Comparison of ENCODE assay signal across 26 cellular contexts in the genomic region with DNA sequence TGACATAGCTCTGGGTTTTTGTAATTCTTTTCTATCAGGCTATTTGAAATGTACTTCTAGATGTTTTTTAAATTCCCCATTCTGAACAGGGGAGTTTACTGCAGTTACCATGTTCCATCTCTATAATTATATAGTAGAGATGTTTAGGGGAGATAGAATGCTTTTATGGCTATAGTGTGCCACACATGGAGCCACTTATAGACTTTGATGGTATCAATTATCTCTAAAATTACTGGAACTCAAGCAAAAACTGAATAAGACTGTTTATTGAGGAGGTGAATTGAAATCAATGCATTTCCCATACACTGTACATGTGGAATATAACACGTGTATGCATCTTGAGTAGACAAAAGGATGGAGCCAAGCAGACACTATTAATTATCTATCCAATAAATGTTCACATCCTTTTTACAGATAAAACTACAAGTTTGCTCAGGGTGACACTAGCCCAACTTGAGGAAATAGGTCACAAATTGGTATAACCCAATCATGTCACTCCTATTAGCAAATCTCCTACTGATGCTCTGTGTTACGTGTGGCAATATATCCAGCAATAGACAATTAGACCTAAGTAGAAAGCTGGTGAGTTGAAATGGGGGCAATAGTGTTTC.
"Had no signal": no experiment of that assay in that cellular context is flagged by ENCODE, and none has a peak within 500 bp of the region (broad histone marks: within the 10 kb centered on the region; RNA-seq: fewer than 3 reads in every experiment).

No MANE protein-coding gene starts in this region.

- FAIRE-seq: endothelial cell of umbilical vein, islet of Langerhans had no signal

- H3K27me3 ChIP-seq: esophagus muscularis mucosa, foreskin keratinocyte, heart right ventricle, left lung, neural progenitor cell, sigmoid colon, testis, tibial artery had no signal

- H3K4me2 ChIP-seq: neural progenitor cell had no signal

- H3K4me3 ChIP-seq: coronary artery, esophagus muscularis mucosa, heart right ventricle, left lung, mucosa of descending colon, neural progenitor cell, sigmoid colon, testis, tibial artery had no signal

- H2AFZ ChIP-seq: neural progenitor cell, parathyroid adenoma had no signal

- H3K9ac ChIP-seq: neural progenitor cell, parathyroid adenoma had no signal

- ATAC-seq: foreskin keratinocyte; heart right ventricle; left cardiac atrium; left lung; mucosa of descending colon; natural killer cell treated with Interleukin-12 subunit alpha and Interleukin-12 subunit beta and Interleukin-15 and Interleukin-18, amount 100 ng/mL, for 72 hours; stimulated activated effector memory CD8-positive, alpha-beta T cell treated with anti-CD3 and anti-CD28 coated beads, Interleukin-12 subunit alpha, Interleukin-12 subunit beta, amount 100 ng/mL, for 72 hours; stimulated activated naive CD8-positive, alpha-beta T cell treated with anti-CD3 and anti-CD28 coated beads, Interleukin-15, Interleukin-2, amounts not matched to agents 100 U/mL and 50 U/mL, for 24 hours had no signal

- H3K4me1 ChIP-seq: esophagus muscularis mucosa, foreskin keratinocyte, heart right ventricle, left lung, neural progenitor cell, parathyroid adenoma, sigmoid colon, testis had no signal

- DNase-seq: dermis blood vessel endothelial cell; effector memory CD4-positive, alpha-beta T cell; foreskin keratinocyte; glutamatergic neuron; heart right ventricle; hippocampal formation; left cardiac atrium; left lung; mesenchymal stem cell; mucosa of descending colon; naive B cell; sigmoid colon; stimulated activated CD4-positive, alpha-beta T cell treated with anti-CD3 and anti-CD28 coated beads, Interleukin-2, amount 100 ng/mL, for 24 hours; stimulated activated CD4-positive, alpha-beta T cell treated with anti-CD3 and anti-CD28 coated beads, Interleukin-4, amount 100 ng/mL, for 24 hours; stimulated activated naive CD8-positive, alpha-beta T cell treated with anti-CD3 and anti-CD28 coated beads, Interleukin-15, Interleukin-2, amounts not matched to agents 100 U/mL and 50 U/mL, for 24 hours; substantia nigra; testis; tibial artery had no signal

- H3K9me3 ChIP-seq: left lung, testis, tibial artery had no signal

- H3K79me2 ChIP-seq: parathyroid adenoma had no signal

- H3K36me3 ChIP-seq: esophagus muscularis mucosa, heart right ventricle, left lung, neural progenitor cell, sigmoid colon, tibial artery had no signal

- H3K27ac ChIP-seq: coronary artery, esophagus muscularis mucosa, foreskin keratinocyte, heart right ventricle, left lung, neural progenitor cell, parathyroid adenoma, sigmoid colon, testis, tibial artery had no signal
